8 cellular contexts compared by ENCODE assay signal in the genomic region with DNA sequence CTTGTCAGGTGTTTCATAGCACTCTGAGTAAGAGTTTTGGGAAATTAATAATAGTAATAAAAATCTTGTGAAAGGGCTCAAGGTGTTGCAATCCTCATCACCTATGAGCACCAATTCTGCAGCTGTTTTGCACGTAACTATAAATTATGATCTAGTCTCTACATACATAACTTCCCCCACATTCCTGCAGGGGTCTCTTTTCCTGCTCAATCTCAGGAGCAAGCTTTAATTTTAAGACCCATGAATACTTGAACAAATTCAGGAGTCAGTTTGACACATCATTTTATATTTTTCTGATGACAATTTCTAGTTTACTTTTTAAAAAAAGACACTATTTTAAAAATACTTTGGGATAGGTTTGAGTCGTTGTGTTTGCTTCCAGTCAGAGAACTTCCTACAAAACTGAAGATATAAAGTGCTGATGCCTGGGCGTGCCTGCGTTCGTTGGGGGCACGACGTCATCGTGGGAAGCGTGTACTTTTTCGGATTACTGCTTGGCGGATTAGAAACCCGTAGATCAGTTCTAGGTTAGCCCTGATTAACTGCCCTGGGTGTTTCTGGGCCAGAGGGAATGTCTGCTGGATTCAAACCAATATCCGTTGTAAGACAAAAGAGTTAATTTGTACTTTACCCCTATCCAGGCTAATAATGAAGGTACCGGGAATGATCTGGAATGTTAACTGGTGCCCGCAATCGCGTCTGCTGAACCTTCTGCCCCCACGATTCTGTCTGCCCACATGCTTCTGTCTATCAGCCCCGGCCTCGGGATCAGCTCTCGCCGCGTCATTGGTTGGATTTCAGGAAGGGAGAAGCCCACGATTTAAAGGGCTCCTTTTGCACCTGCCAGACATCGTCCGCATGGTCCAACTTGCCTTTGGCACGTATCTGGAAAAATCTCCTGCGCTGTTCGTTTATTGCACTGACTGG.
DNase-seq lines count a peak whose midpoint lies in the region; ATAC-seq lines count a peak whose summit lies in the region.

No MANE protein-coding gene starts in this region.

- H3K4me1 ChIP-seq in muscle layer of colon (ENCODE audit: insufficient read depth, low read length) (peaks cover 11% of the 10 kb centered on the region), stomach smooth muscle (ENCODE audit: control insufficient read depth, insufficient read depth, low read length) (peaks cover 4% of the 10 kb centered on the region)

- H3K36me3 ChIP-seq in muscle layer of colon (ENCODE audit: insufficient read depth, low read length), result no peaks in the 10 kb centered on the region
- H3K36me3 ChIP-seq in stomach smooth muscle (ENCODE audit: control insufficient read depth in 2 of 2, insufficient read depth in 2 of 2, low read length in 2 of 2), result no peaks in the 10 kb centered on the region

- H3K9me3 ChIP-seq in muscle layer of colon (ENCODE audit: low read length) (no peaks in the 10 kb centered on the region), stomach smooth muscle (ENCODE audit: control insufficient read depth in 2 of 2, low read length in 2 of 2) (no peaks in the 10 kb centered on the region)

- H3K4me3 ChIP-seq in muscle layer of colon (ENCODE audit: low read depth in 1 of 2, low read length in 2 of 2) (peak overlapping the region in 1 of 2 donors; percentile 83), stomach smooth muscle (ENCODE audit: low read length in 2 of 2) (peak overlapping the region; percentile 88 to 92)

- peak; percentile 87 for DNase-seq in DMS 273 treated with DMSO at 0.1 percent for 48 hours (lab: John Stamatoyannopoulos, UW)
- DNase-seq in NCI-H526 treated with DMSO at 0.1 percent for 48 hours (lab: John Stamatoyannopoulos, UW), result peak; percentile 92
- DNase-seq in activated CD4-positive, alpha-beta T cell treated with anti-CD3 and anti-CD28 coated beads, Interleukin-2, amount 50 U/mL, for 48 hours, result peak; percentile 59
- no peak for DNase-seq in epithelial cell of prostate (ENCODE audit: low read depth, low spot score)

- ATAC-seq in HG02885 (IDR thresholded peaks at IDR 0.05; ENCODE audit: poor library complexity, unreplicated experiment) (peak; percentile 0), GM18858 (IDR thresholded peaks at IDR 0.05; ENCODE audit: unreplicated experiment) (no peak)

- H3K9ac ChIP-seq in muscle layer of colon (ENCODE audit: low read length) (peak overlapping the region; percentile 45), stomach smooth muscle (ENCODE audit: low read length in 2 of 2) (peak overlapping the region; percentile 62 to 68)

- no peaks in the 10 kb centered on the region for H3K27me3 ChIP-seq in muscle layer of colon (ENCODE audit: control insufficient read depth in 1 of 2, insufficient read depth in 2 of 2, low read length in 2 of 2)
- H3K27me3 ChIP-seq in stomach smooth muscle (ENCODE audit: control insufficient read depth in 1 of 2, insufficient read depth in 2 of 2, low read length in 2 of 2), result peaks cover 0 to 3% of the 10 kb centered on the region in 2 donors

- H3K27ac ChIP-seq in epithelial cell of prostate (peak overlapping the region; percentile 95), muscle layer of colon (ENCODE audit: low read depth, low read length) (peak overlapping the region; percentile 31), stomach smooth muscle (ENCODE audit: low read length) (peak overlapping the region; percentile 53)

Comparison
In these comparisons a context has a peak if more than half of its experiments do, and no peak if none do; other contexts are left out.
1. H3K27ac ChIP-seq: peak in every context shown above with its lines; median percentile 95 in epithelial cell of prostate; 53 in stomach smooth muscle; 31 in muscle layer of colon.